Comparison of ENCODE assay signal across 22 cellular contexts in the genomic region with DNA sequence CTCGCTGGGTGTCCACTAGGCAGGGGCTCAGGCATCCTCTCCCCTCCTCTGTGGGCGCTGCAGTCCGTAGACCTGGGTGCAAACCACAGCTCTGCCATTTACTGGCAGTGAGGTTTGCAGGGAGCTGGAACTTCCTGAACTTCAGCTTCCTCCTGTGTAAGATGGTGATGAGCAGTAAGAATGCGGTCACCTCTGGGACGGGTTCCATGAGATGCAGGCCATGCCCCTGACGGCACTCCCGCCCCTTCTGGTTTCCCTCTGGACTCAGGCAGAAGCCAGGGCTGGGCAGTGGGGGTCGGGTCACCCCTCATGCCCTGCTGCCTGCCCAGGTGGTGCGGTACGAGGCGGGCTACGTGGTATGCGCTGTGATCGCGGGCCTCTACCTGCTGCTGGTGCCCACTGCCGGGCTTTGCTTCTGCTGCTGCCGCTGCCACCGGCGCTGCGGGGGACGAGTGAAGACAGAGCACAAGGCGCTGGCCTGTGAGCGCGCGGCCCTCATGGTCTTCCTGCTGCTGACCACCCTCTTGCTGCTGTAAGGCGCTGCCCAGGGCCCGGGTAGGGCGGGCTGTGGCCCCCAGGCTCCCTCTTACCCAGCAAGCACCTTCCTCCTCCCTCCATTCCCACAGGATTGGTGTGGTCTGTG. TPM values are rescaled to one million over a fixed set of nuclear protein-coding genes. Genes with fewer than 3 reads are reported as not detected.
A peak's percentile ranks its signal among the peaks of the same experiment; 100 is the strongest.
DNase-seq lines count a peak whose midpoint lies in the region; ATAC-seq, FAIRE-seq and TF ChIP-seq lines count a peak whose summit lies in the region.
"Had no signal": no experiment of that assay in that cellular context is flagged by ENCODE, and none has a peak within 500 bp of the region (broad histone marks: within the 10 kb centered on the region; RNA-seq: fewer than 3 reads in every experiment).

No MANE protein-coding gene starts in this region.

- H3K27ac Mint-ChIP-seq in WTC11, result peak overlapping the region; percentile 49; the same call in 1 of the 2 replicates
- no peak overlapping the region for H3K27ac Mint-ChIP-seq in immature natural killer cell
- H3K27ac Mint-ChIP-seq: activated CD4-positive, alpha-beta T cell treated with anti-CD3 and anti-CD28 coated beads, Interleukin-2, amount 10 ng/mL, durations not matched to agents 24 days and 14 days; activated T-cell treated with anti-CD3 and anti-CD28 coated beads, Interleukin-2, amount 50 U/mL, for 72 hours; CD4-positive, alpha-beta memory T cell; stimulated activated naive B cell treated with anti-CD40 and anti-IgM and Interleukin-4, amounts not matched to agents 10 μg/mL and 1 μg/mL and 100 μg/mL, for 72 hours had no signal

- POLR2A ChIA-PET in WTC11 (lab: Charles Lee), result interaction anchor here (0.6 kb wide), 1 partner anchor 196 kb away, joined by 6 read pairs; no protein-coding TSS in a partner anchor

- H3K27ac ChIP-seq in left lung (no peak overlapping the region), small intestine (ENCODE audit: low read depth in 1 of 2, low read length in 1 of 2) (peak overlapping the region in 1 of 2 donors; percentile 60)
- H3K27ac ChIP-seq: ascending aorta had no signal

- no peaks in the 10 kb centered on the region for H3K4me1 ChIP-seq in left lung
- H3K4me1 ChIP-seq in small intestine (ENCODE audit: control insufficient read depth in 2 of 2, insufficient read depth in 1 of 2, low read depth in 1 of 2, low read length in 1 of 2), result no peaks in the 10 kb centered on the region
- H3K4me1 ChIP-seq: ascending aorta had no signal

- FAIRE-seq in small intestine (lab: Jason Lieb, UNC), result no peak
- FAIRE-seq: G401.6 had no signal

- no peaks in the 10 kb centered on the region for H3K36me3 ChIP-seq in left lung
- H3K36me3 ChIP-seq in small intestine (ENCODE audit: control insufficient read depth in 2 of 2, insufficient read depth in 2 of 2, low read length in 2 of 2), result no peaks in the 10 kb centered on the region
- H3K36me3 ChIP-seq: ascending aorta had no signal

- H3K27me3 Mint-ChIP-seq in WTC11 (ENCODE audit: low read depth) (no peaks in the 10 kb centered on the region), immature natural killer cell (ENCODE audit: low read depth in 3 of 3) (no peaks in the 10 kb centered on the region)
- H3K27me3 Mint-ChIP-seq: activated CD4-positive, alpha-beta T cell treated with anti-CD3 and anti-CD28 coated beads, Interleukin-2, amount 10 ng/mL, durations not matched to agents 24 days and 14 days; CD4-positive, alpha-beta memory T cell had no signal

- H3K4me3 ChIP-seq in left lung, result no peak overlapping the region
- peak overlapping the region in 1 of 2 donors; percentile 21 for H3K4me3 ChIP-seq in small intestine (ENCODE audit: low read depth in 1 of 2, low read length in 2 of 2)
- H3K4me3 ChIP-seq: ascending aorta had no signal

- H3K4me3 Mint-ChIP-seq in WTC11, result no peak overlapping the region
- no peak overlapping the region for H3K4me3 Mint-ChIP-seq in immature natural killer cell
- H3K4me3 Mint-ChIP-seq: activated CD4-positive, alpha-beta T cell treated with anti-CD3 and anti-CD28 coated beads, Interleukin-2, amount 10 ng/mL, durations not matched to agents 24 days and 14 days; activated T-cell treated with anti-CD3 and anti-CD28 coated beads, Interleukin-2, amount 50 U/mL, for 72 hours; CD4-positive, alpha-beta memory T cell; stimulated activated naive B cell treated with anti-CD40 and anti-IgM and Interleukin-4, amounts not matched to agents 10 μg/mL and 1 μg/mL and 100 μg/mL, for 72 hours had no signal

- peaks cover 37% of the 10 kb centered on the region for H3K4me1 Mint-ChIP-seq in WTC11
- no peaks in the 10 kb centered on the region for H3K4me1 Mint-ChIP-seq in immature natural killer cell
- H3K4me1 Mint-ChIP-seq: activated CD4-positive, alpha-beta T cell treated with anti-CD3 and anti-CD28 coated beads, Interleukin-2, amount 10 ng/mL, durations not matched to agents 24 days and 14 days; stimulated activated naive B cell treated with anti-CD40 and anti-IgM and Interleukin-4, amounts not matched to agents 10 μg/mL and 1 μg/mL and 100 μg/mL, for 72 hours had no signal

- DNase-seq in Kasumi-1 (lab: John Stamatoyannopoulos, UW) (peak; percentile 17 to 34), WTC11 (ENCODE audit: low spot score) (peak; percentile 9), left lung (peak; percentile 29 to 70), small intestine (peak; percentile 47), immature natural killer cell (no peak), NOMO-1 (lab: John Stamatoyannopoulos, UW; ENCODE audit: unreplicated experiment in 2 of 2) (no peak)
- no peak for DNase-seq in activated CD4-positive, alpha-beta T cell treated with anti-CD3 and anti-CD28 coated beads, Interleukin-2, amount 50 U/mL, for 4 hours
- DNase-seq: activated CD4-positive, alpha-beta T cell treated with anti-CD3 and anti-CD28 coated beads, Interleukin-2, amount 10 ng/mL, durations not matched to agents 24 days and 14 days; activated T-cell treated with anti-CD3 and anti-CD28 coated beads, Interleukin-2, amount 50 U/mL, for 72 hours; CD4-positive, alpha-beta memory T cell; effector CD4-positive, alpha-beta T cell; foreskin melanocyte; KBM-7; NCI-H1436; NCI-H524; stimulated activated naive B cell treated with anti-CD40 and anti-IgM and Interleukin-4, amounts not matched to agents 10 μg/mL and 1 μg/mL and 100 μg/mL, for 72 hours had no signal

- H3K36me3 Mint-ChIP-seq in WTC11, result no peaks in the 10 kb centered on the region
- H3K36me3 Mint-ChIP-seq in immature natural killer cell, result no peaks in the 10 kb centered on the region
- H3K36me3 Mint-ChIP-seq: CD4-positive, alpha-beta memory T cell; stimulated activated naive B cell treated with anti-CD40 and anti-IgM and Interleukin-4, amounts not matched to agents 10 μg/mL and 1 μg/mL and 100 μg/mL, for 72 hours had no signal

- TF ChIP-seq CTCF in WTC11 (IDR thresholded peaks at IDR 0.05) (no peak), left lung (IDR thresholded peaks at IDR 0.05) (no peak)

- no peak for ATAC-seq in WTC11
- ATAC-seq in left lung, result no peak
- ATAC-seq in HG02970 (IDR thresholded peaks at IDR 0.05; ENCODE audit: low FRiP score, unreplicated experiment), result no peak
- ATAC-seq: activated T-cell treated with anti-CD3 and anti-CD28 coated beads, Interleukin-2, amount 50 U/mL, for 72 hours; Panc1; right cardiac atrium; stimulated activated naive B cell treated with anti-CD40 and anti-IgM and Interleukin-4, amounts not matched to agents 10 μg/mL and 1 μg/mL and 100 μg/mL, for 72 hours had no signal

- H3K9me3 ChIP-seq in left lung (no peaks in the 10 kb centered on the region), small intestine (ENCODE audit: control insufficient read depth, low read depth) (no peaks in the 10 kb centered on the region)
- H3K9me3 ChIP-seq: ascending aorta had no signal

- whole genome bisulfite sequencing in small intestine, 3 donors, result 38 to 77% (median 54%) methylated on average over 25 to 28 of the region's 28 CpGs

- intact Hi-C loops in left lung (cut with DNase I), result no loop called here

- CTCF ChIA-PET in WTC11 (lab: Charles Lee), result interaction anchor here (3.2 to 5.6 kb wide), 2 partner anchors 13 to 44 kb away, joined by 28 to 60 read pairs; no protein-coding TSS in a partner anchor

- H3K9me3 Mint-ChIP-seq in WTC11, result no peaks in the 10 kb centered on the region
- H3K9me3 Mint-ChIP-seq in immature natural killer cell, result peaks cover 0 to 2% (median 0%) of the 10 kb centered on the region in 6 donors
- H3K9me3 Mint-ChIP-seq: activated CD4-positive, alpha-beta T cell treated with anti-CD3 and anti-CD28 coated beads, Interleukin-2, amount 10 ng/mL, durations not matched to agents 24 days and 14 days; activated T-cell treated with anti-CD3 and anti-CD28 coated beads, Interleukin-2, amount 50 U/mL, for 72 hours; stimulated activated naive B cell treated with anti-CD40 and anti-IgM and Interleukin-4, amounts not matched to agents 10 μg/mL and 1 μg/mL and 100 μg/mL, for 72 hours had no signal

- H3K27me3 ChIP-seq in left lung (no peaks in the 10 kb centered on the region), small intestine (ENCODE audit: control insufficient read depth in 2 of 2, insufficient read depth in 2 of 2, low read length in 2 of 2) (no peaks in the 10 kb centered on the region)
- H3K27me3 ChIP-seq: ascending aorta had no signal

TF ChIP-seq in WTC11, 78 proteins besides CTCF, POLR2A, EP300 and RAD21 (continues in another document):
- TF ChIP-seq, protein P1, sequence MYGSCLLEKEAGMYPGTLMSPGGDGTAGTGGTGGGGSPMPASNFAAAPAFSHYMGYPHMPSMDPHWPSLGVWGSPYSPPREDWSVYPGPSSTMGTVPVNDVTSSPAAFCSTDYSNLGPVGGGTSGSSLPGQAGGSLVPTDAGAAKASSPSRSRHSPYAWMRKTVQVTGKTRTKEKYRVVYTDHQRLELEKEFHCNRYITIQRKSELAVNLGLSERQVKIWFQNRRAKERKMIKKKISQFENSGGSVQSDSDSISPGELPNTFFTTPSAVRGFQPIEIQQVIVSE (CRISPR knock-in tag; IDR thresholded peaks at IDR 0.05; ENCODE audit: borderline replicate concordance), result no peak
- TF ChIP-seq USF1 (CRISPR knock-in tag; IDR thresholded peaks at IDR 0.05), result no peak
- TF ChIP-seq ATF3 (CRISPR knock-in tag; conservative IDR thresholded peaks at IDR 0.05), result no peak
- TF ChIP-seq ZNF416 (CRISPR knock-in tag; IDR thresholded peaks at IDR 0.05), result no peak
- TF ChIP-seq ZNF317 (CRISPR knock-in tag; IDR thresholded peaks at IDR 0.05; ENCODE audit: borderline replicate concordance, low read depth), result no peak

RNA-seq across cellular contexts. Expression of gene PROM2, which starts 1.5 kb away (rescaled TPM):
- total RNA-seq in WTC11 (2021) (7.9 to 11.8 TPM (median 8.3 TPM) in 3 replicates), left lung (10 to 100 TPM in 1 of 2 donors, 1 to 10 TPM in 1; 5.6 to 16.4 TPM)
- polyA plus RNA-seq in small intestine (10 to 100 TPM in 1 of 3 donors, 1 to 10 TPM in 2; 1.1 to 17.9 (median 1.4) TPM), immature natural killer cell (not detected)
- total RNA-seq: ascending aorta had no signal
- polyA plus RNA-seq: CD4-positive, alpha-beta memory T cell had no signal

RNA-seq across cellular contexts. Expression of gene KCNIP3, which starts 21.4 kb away (rescaled TPM):
- total RNA-seq in WTC11 (2021), result 2.1 to 3.3 TPM (median 3.1 TPM) in 3 replicates
- total RNA-seq in left lung, result 1 to 10 TPM; 3.2 to 4.5 TPM
- 1 to 10 TPM; 1.4 to 3.8 (median 2.6) TPM for polyA plus RNA-seq in small intestine
- polyA plus RNA-seq in immature natural killer cell, result not detected
- total RNA-seq: activated CD4-positive, alpha-beta T cell treated with anti-CD3 and anti-CD28 coated beads, Interleukin-2, amount 10 ng/mL, durations not matched to agents 24 days and 14 days; activated T-cell treated with anti-CD3 and anti-CD28 coated beads, Interleukin-2, amount 50 U/mL, for 72 hours; CD4-positive, alpha-beta memory T cell; T-helper 1 cell treated with Interleukin-12 subunit alpha and Interleukin-12 subunit beta and Interleukin-4 antibody, amounts not matched to agents 30 ng/mL and 1 ng/mL, for 36 hours had no signal
- polyA plus RNA-seq: CD4-positive, alpha-beta memory T cell had no signal

Comparison
In these comparisons a context has a peak if more than half of its experiments do, and no peak if none do; other contexts are left out.
1. DNase-seq: peak in Kasumi-1 (2 of 2), WTC11 (single experiment), left lung (2 of 2) and small intestine (single experiment); none in immature natural killer cell (0 of 3), NOMO-1 (0 of 2) and activated CD4-positive, alpha-beta T cell treated with anti-CD3 and anti-CD28 coated beads, Interleukin-2, amount 50 U/mL, for 4 hours (0 of 2).